ENCODE assay signal across 1 cellular context in the genomic region with DNA sequence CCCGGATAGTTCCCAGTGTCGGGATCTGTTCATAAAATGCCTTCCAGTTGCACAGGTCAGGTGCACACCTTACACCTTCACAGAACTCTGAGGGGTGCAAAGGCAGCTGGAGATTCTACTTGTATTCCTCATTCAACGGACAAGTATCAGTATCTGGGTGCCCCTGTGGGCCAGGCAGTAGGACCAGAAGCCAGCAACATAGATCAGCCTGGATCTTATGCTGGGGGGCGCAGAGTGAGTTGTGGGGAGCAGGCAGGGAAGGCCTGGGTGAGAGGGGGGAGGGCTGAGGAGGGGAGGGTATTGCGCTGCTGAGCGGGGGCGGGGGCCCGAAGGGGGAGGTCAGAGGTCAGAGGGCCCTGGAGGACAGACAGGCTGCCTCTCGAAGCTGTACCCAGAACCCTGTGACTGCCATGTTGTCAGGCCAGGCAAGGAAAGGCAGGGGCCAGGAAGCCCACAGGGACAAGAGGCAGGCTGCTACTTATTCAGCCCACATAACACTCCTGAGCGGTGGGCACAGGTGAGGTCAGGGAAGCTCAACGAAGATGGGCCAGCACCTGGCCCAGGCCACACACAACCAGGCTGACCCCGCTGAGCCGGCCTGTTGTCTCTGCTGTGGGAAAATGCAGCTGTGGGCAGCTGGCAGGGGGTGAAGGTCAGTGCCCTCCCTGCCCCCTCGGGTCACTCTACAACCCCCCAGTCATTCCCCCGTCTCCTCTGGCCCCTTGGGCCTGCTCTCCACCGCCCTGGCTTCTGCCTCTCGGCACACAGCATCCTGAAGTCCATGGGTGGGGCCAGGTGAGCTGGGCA.
TF ChIP-seq lines count a peak whose summit lies in the region.

No MANE protein-coding gene starts in this region.

TF ChIP-seq in HepG2, 621 proteins besides CTCF, POLR2A, EP300 and RAD21 (continued from another document):
- TF ChIP-seq, protein P1, sequence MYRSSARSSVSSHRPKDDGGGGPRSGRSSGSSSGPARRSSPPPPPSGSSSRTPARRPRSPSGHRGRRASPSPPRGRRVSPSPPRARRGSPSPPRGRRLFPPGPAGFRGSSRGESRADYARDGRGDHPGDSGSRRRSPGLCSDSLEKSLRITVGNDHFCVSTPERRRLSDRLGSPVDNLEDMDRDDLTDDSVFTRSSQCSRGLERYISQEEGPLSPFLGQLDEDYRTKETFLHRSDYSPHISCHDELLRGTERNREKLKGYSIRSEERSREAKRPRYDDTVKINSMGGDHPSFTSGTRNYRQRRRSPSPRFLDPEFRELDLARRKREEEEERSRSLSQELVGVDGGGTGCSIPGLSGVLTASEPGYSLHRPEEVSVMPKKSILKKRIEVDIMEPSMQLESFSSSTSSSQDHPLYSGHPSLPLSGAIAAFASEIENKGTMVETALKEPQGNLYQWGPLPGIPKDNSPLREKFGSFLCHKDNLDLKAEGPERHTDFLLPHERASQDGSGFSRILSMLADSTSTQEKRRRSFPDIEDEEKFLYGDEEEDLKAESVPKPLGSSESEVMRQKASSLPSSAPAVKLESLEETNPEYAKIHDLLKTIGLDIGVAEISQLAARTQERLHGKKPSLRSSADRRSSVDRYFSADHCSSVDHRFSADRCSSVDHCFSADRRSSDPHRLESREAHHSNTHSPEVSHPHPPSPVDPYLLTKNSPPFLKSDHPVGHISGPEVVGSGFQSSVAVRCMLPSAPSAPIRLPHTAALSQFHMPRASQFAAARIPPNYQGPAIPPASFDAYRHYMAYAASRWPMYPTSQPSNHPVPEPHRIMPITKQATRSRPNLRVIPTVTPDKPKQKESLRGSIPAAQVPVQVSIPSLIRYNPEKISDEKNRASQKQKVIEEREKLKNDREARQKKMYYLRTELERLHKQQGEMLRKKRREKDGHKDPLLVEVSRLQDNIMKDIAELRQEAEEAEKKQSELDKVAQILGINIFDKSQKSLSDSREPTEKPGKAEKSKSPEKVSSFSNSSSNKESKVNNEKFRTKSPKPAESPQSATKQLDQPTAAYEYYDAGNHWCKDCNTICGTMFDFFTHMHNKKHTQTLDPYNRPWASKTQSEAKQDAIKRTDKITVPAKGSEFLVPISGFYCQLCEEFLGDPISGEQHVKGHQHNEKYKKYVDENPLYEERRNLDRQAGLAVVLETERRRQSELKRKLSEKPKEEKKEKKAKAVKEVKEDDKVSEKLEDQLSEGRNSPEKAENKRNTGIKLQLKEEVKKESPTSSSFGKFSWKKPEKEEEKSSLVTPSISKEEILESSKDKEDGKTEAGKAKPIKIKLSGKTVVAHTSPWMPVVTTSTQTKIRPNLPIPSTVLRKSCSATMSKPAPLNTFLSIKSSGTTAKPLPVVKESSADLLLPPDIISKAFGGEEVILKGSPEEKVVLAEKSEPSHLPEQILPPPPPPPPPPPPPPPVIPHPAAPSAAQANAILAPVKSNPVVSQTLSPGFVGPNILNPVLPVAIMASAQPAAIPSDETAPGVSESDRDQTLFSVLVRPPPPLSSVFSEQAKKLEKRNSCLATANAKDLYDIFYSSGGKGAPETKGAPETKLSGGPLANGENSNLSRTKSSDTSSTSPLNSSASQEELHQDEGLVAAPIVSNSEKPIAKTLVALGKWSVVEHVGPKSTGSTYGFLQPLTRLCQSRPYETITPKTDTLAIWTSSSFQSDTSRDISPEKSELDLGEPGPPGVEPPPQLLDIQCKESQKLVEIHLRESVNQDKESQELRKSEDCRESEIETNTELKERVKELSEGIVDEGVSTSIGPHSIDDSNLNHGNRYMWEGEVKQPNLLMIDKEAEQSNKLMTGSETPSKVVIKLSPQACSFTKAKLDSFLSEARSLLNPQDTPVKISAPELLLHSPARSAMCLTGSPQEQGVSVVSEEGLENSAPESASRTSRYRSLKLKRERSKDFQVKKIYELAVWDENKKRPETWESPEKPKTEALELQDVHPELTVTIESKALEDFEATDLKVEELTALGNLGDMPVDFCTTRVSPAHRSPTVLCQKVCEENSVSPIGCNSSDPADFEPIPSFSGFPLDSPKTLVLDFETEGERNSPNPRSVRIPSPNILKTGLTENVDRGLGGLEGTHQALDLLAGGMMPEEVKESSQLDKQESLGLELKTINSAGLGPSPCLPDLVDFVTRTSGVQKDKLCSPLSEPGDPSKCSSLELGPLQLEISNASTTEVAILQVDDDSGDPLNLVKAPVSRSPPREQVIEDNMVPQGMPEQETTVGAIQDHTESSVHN (CRISPR knock-in tag; IDR thresholded peaks at IDR 0.05), result no peak
- TF ChIP-seq ZBTB3 (CRISPR knock-in tag; IDR thresholded peaks at IDR 0.05; ENCODE audit: borderline replicate concordance, low read depth), result no peak
- peak; percentile 75 for TF ChIP-seq SRSF1 (optimal IDR thresholded peaks at IDR 0.05; ENCODE audit: low read depth, low read length)
- TF ChIP-seq, protein P2, sequence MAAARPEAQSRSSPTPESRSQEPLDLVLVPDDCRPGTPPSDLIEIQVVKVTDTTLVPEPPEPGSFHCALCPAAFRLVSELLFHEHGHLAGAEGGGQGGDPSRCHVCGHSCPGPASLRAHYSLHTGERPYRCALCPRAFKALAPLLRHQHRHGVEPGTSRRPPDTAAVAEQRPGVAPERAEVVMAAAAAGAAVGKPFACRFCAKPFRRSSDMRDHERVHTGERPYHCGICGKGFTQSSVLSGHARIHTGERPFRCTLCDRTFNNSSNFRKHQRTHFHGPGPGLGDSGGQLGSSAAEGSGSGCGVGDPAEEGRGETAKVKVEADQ (CRISPR knock-in tag; IDR thresholded peaks at IDR 0.05; ENCODE audit: borderline replicate concordance), result no peak
- no peak for TF ChIP-seq ZNF570 (CRISPR knock-in tag; IDR thresholded peaks at IDR 0.05; ENCODE audit: borderline replicate concordance)
- TF ChIP-seq, protein P3, sequence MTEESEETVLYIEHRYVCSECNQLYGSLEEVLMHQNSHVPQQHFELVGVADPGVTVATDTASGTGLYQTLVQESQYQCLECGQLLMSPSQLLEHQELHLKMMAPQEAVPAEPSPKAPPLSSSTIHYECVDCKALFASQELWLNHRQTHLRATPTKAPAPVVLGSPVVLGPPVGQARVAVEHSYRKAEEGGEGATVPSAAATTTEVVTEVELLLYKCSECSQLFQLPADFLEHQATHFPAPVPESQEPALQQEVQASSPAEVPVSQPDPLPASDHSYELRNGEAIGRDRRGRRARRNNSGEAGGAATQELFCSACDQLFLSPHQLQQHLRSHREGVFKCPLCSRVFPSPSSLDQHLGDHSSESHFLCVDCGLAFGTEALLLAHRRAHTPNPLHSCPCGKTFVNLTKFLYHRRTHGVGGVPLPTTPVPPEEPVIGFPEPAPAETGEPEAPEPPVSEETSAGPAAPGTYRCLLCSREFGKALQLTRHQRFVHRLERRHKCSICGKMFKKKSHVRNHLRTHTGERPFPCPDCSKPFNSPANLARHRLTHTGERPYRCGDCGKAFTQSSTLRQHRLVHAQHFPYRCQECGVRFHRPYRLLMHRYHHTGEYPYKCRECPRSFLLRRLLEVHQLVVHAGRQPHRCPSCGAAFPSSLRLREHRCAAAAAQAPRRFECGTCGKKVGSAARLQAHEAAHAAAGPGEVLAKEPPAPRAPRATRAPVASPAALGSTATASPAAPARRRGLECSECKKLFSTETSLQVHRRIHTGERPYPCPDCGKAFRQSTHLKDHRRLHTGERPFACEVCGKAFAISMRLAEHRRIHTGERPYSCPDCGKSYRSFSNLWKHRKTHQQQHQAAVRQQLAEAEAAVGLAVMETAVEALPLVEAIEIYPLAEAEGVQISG (CRISPR knock-in tag; IDR thresholded peaks at IDR 0.05), result 0 out of 2 replicates have a peak, but pooled peaks have one; percentile 15
- TF ChIP-seq PITX1 (CRISPR knock-in tag; IDR thresholded peaks at IDR 0.05), result 0 out of 2 replicates have a peak, but pooled peaks have one; percentile 8
- no peak for TF ChIP-seq ZNF256 (CRISPR knock-in tag; conservative IDR thresholded peaks at IDR 0.05)
- peak; percentile 79; the same call in 1 of the 2 replicates for TF ChIP-seq ZNF776 (CRISPR knock-in tag; IDR thresholded peaks at IDR 0.05)
- TF ChIP-seq DPF2 (CRISPR knock-in tag; IDR thresholded peaks at IDR 0.05; ENCODE audit: borderline replicate concordance, low read depth), result no peak
- no peak for TF ChIP-seq JARID2 (CRISPR knock-in tag; IDR thresholded peaks at IDR 0.05; ENCODE audit: insufficient replicate concordance)
- TF ChIP-seq, protein P4, sequence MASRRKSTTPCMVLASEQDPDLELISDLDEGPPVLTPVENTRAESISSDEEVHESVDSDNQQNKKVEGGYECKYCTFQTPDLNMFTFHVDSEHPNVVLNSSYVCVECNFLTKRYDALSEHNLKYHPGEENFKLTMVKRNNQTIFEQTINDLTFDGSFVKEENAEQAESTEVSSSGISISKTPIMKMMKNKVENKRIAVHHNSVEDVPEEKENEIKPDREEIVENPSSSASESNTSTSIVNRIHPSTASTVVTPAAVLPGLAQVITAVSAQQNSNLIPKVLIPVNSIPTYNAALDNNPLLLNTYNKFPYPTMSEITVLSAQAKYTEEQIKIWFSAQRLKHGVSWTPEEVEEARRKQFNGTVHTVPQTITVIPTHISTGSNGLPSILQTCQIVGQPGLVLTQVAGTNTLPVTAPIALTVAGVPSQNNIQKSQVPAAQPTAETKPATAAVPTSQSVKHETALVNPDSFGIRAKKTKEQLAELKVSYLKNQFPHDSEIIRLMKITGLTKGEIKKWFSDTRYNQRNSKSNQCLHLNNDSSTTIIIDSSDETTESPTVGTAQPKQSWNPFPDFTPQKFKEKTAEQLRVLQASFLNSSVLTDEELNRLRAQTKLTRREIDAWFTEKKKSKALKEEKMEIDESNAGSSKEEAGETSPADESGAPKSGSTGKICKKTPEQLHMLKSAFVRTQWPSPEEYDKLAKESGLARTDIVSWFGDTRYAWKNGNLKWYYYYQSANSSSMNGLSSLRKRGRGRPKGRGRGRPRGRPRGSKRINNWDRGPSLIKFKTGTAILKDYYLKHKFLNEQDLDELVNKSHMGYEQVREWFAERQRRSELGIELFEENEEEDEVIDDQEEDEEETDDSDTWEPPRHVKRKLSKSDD (CRISPR knock-in tag; IDR thresholded peaks at IDR 0.05; ENCODE audit: low read depth), result no peak
- TF ChIP-seq, protein P5, sequence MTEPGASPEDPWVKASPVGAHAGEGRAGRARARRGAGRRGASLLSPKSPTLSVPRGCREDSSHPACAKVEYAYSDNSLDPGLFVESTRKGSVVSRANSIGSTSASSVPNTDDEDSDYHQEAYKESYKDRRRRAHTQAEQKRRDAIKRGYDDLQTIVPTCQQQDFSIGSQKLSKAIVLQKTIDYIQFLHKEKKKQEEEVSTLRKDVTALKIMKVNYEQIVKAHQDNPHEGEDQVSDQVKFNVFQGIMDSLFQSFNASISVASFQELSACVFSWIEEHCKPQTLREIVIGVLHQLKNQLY (CRISPR knock-in tag; IDR thresholded peaks at IDR 0.05), result no peak
- TF ChIP-seq AGO2 (optimal IDR thresholded peaks at IDR 0.05; ENCODE audit: low read depth, low read length), result peak; percentile 64
- no peak for TF ChIP-seq GATAD2A (CRISPR knock-in tag; IDR thresholded peaks at IDR 0.05)
- TF ChIP-seq, protein P6, sequence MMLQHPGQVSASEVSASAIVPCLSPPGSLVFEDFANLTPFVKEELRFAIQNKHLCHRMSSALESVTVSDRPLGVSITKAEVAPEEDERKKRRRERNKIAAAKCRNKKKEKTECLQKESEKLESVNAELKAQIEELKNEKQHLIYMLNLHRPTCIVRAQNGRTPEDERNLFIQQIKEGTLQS (CRISPR knock-in tag; IDR thresholded peaks at IDR 0.05), result no peak
- TF ChIP-seq RFXAP (CRISPR knock-in tag; IDR thresholded peaks at IDR 0.05; ENCODE audit: borderline replicate concordance), result no peak; the same call in 1 of the 2 replicates
- no peak for TF ChIP-seq FOXA3 (CRISPR knock-in tag; IDR thresholded peaks at IDR 0.05)
- no peak for TF ChIP-seq MXD4 (CRISPR knock-in tag; IDR thresholded peaks at IDR 0.05)
- 0 out of 2 replicates have a peak, but pooled peaks have one; percentile 1 for TF ChIP-seq BCL6 (CRISPR knock-in tag; IDR thresholded peaks at IDR 0.05)
- TF ChIP-seq MTF2 (CRISPR knock-in tag; IDR thresholded peaks at IDR 0.05; ENCODE audit: borderline replicate concordance), result peak; percentile 62; the same call in 1 of the 2 replicates
- TF ChIP-seq ZNF777 (CRISPR knock-in tag; IDR thresholded peaks at IDR 0.05), result 0 out of 2 replicates have a peak, but pooled peaks have one; percentile 30
- TF ChIP-seq POLR2AphosphoS5 (IDR thresholded peaks at IDR 0.05; ENCODE audit: low read depth, low read length), result no peak
- TF ChIP-seq HES4 (CRISPR knock-in tag; IDR thresholded peaks at IDR 0.05; ENCODE audit: borderline replicate concordance), result peak; percentile 13; the same call in 1 of the 2 replicates
- TF ChIP-seq TOPORS (CRISPR knock-in tag; IDR thresholded peaks at IDR 0.05), result no peak
- TF ChIP-seq, protein P7, sequence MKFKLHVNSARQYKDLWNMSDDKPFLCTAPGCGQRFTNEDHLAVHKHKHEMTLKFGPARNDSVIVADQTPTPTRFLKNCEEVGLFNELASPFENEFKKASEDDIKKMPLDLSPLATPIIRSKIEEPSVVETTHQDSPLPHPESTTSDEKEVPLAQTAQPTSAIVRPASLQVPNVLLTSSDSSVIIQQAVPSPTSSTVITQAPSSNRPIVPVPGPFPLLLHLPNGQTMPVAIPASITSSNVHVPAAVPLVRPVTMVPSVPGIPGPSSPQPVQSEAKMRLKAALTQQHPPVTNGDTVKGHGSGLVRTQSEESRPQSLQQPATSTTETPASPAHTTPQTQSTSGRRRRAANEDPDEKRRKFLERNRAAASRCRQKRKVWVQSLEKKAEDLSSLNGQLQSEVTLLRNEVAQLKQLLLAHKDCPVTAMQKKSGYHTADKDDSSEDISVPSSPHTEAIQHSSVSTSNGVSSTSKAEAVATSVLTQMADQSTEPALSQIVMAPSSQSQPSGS (CRISPR knock-in tag; IDR thresholded peaks at IDR 0.05), result 0 out of 2 replicates have a peak, but pooled peaks have one; percentile 4
- TF ChIP-seq SYNCRIP (IDR thresholded peaks at IDR 0.05; ENCODE audit: insufficient read depth, low read depth, low read length), result no peak
- TF ChIP-seq RARA (CRISPR knock-in tag; IDR thresholded peaks at IDR 0.05), result 0 out of 2 replicates have a peak, but pooled peaks have one; percentile 19
- no peak for TF ChIP-seq STAT5B (CRISPR knock-in tag; IDR thresholded peaks at IDR 0.05)
TF ChIP-seq in HepG2: peak in this region for 33.
